8 cellular contexts compared by ENCODE assay signal in the genomic region with DNA sequence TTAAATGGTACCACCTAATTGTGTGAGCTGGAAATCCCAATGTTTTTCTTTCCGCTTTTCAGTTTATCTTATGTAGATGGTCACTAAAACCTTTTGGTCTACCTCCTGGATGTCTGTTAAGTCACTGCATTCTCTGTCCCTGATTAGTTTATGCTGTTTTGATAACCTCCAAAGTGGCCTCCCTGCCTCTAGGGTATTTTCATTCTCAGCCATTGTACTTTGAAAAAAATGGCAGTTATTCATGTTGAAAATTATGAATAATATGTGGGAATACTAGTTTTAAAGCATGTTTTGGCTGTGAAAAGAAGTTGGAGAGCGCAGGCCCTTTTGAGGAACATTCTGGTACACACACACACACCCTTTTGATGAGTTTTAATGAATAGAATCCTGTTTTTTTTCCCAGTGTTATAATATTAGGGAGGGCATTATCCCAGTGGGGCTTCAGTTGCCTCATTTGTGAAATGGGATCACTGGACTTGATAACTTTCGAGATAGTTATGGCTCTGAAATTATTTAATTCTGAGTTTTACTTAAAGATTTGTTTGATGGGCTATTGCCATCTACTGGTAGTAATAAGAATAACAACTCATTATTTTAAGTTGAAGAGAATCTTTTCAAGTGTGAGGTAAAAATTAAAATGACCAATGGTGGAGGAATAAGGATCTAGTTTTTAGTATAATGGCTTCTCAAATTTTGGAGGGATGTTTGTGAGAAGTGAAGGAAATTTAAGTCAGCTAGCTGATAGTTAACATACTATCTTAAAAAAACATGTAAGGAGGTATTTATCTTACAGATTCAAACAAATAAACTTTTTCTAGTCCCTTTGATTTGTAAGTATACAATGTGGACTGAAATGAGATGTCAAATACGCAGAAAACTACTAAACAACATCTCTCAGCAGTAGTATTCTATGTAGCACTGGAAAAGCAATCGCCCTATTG. TPM values are rescaled to one million over a fixed set of nuclear protein-coding genes. Genes with fewer than 3 reads are reported as not detected.
DNase-seq lines count a peak whose midpoint lies in the region; ATAC-seq, FAIRE-seq and TF ChIP-seq lines count a peak whose summit lies in the region.

No MANE protein-coding gene starts in this region.

- no peak for TF ChIP-seq POLR2A in A549 (IDR thresholded peaks at IDR 0.05; ENCODE audit: low read length)

- peaks cover 22% of the 10 kb centered on the region for H3K36me3 Mint-ChIP-seq in nephron progenitor cell (ENCODE audit: low read depth)

- H3K9me3 ChIP-seq in A549 = no peaks in the 10 kb centered on the region

- no peak for TF ChIP-seq EP300 in A549 (IDR thresholded peaks at IDR 0.05)

- H3K4me3 ChIP-seq in A549 = no peak overlapping the region

- peak overlapping the region; percentile 12 to 61; a peak in 4 of 6 replicates for H3K27ac ChIP-seq in A549

- TF ChIP-seq RAD21 in A549 (conservative IDR thresholded peaks at IDR 0.05 in 1 of 2, IDR thresholded peaks at IDR 0.05 in 1 of 2) = peak; percentile 41 to 58; a peak in 4 of 5 replicates

- no peak for ATAC-seq in A549
- no peak for ATAC-seq in omental fat pad (ENCODE audit: low FRiP score)
- no peak for ATAC-seq in Right ventricle myocardium superior (ENCODE audit: poor library complexity)

- H3K4me2 ChIP-seq in A549 = peak overlapping the region; percentile 94

- peak; percentile 60 for TF ChIP-seq CTCF in A549 (IDR thresholded peaks at IDR 0.05)
- TF ChIP-seq CTCF in GM10248 (IDR thresholded peaks at IDR 0.05; ENCODE audit: control extremely low read depth, extremely low read depth, low read depth, missing control alignments) = peak; percentile 47
- TF ChIP-seq CTCF in nephron progenitor cell (IDR thresholded peaks at IDR 0.05) = peak; percentile 65
- no peak for TF ChIP-seq CTCF in omental fat pad (IDR thresholded peaks at IDR 0.05)

- POLR2A ChIA-PET in A549 (lab: Yijun Ruan, JAX) = interaction anchor here (0.6 kb wide), 1 partner anchor 1503 kb away, joined by 6 read pairs; no protein-coding TSS in a partner anchor
- POLR2A ChIA-PET in GM10248 (lab: Yijun Ruan, JAX) = no interaction called here

- H3K4me1 Mint-ChIP-seq in nephron progenitor cell = peaks cover 54% of the 10 kb centered on the region

- H3K4me3 Mint-ChIP-seq in nephron progenitor cell = no peak overlapping the region

- FAIRE-seq in A549 (lab: Jason Lieb, UNC) (no peak), colon (lab: Jason Lieb, UNC) (peak; percentile 36)

- WGBS in A549 (ENCODE audit: missing lambda C conversion rate) = 54% methylated on average over 5 of the region's 5 CpGs

- no peaks in the 10 kb centered on the region for H3K27me3 Mint-ChIP-seq in nephron progenitor cell (ENCODE audit: low read depth, poor library complexity)

- intact Hi-C loops in Right ventricle myocardium superior (cut with DNase I) = loop anchor here (5.0 kb wide), 1 partner anchor 231 kb away; no protein-coding TSS in a partner anchor

- CTCF ChIA-PET in A549 (lab: Yijun Ruan, JAX) (interaction anchor here (0.6 to 2.1 kb wide), 18 partner anchors 11 to 1432 kb away, joined by 3 to 11 read pairs (median 3); no protein-coding TSS in a partner anchor), GM10248 (lab: Yijun Ruan, JAX) (interaction anchor here (0.7 to 11.6 kb wide), 30 partner anchors 10 to 995 kb away, joined by 3 to 115 read pairs (median 4); no protein-coding TSS in a partner anchor)

- H3K27ac Mint-ChIP-seq in nephron progenitor cell = peak overlapping the region; percentile 0

- H3K4me1 ChIP-seq in A549 = peaks cover 47% of the 10 kb centered on the region

- peaks cover 8% of the 10 kb centered on the region for H3K9me3 Mint-ChIP-seq in nephron progenitor cell

- DNase-seq in A549 (ENCODE audit: low read depth in 1 of 2, low spot score in 1 of 2) (peak in 1 of 2 experiments; percentile 16), GM10248 (ENCODE audit: extremely low spot score) (peak; percentile 32), NCI-H748 (lab: John Stamatoyannopoulos, UW; ENCODE audit: unreplicated experiment) (peak; percentile 21), nephron progenitor cell (no peak), omental fat pad (ENCODE audit: low spot score) (no peak), Right ventricle myocardium superior (no peak)
- DNase-seq in activated CD8-positive, alpha-beta memory T cell treated with anti-CD3 and anti-CD28 coated beads for 24 hours = no peak

TF ChIP-seq in A549, 52 proteins besides CTCF, POLR2A, EP300 and RAD21:
- TF ChIP-seq SMC3 (IDR thresholded peaks at IDR 0.05) (peak; percentile 28; the same call in 2 of the 3 replicates), ATOH8 (CRISPR knock-in tag; IDR thresholded peaks at IDR 0.05; ENCODE audit: low read depth) (no peak)

RNA-seq across cellular contexts. Expression of gene FDX1, which starts 3.9 kb away (rescaled TPM):
- polyA plus RNA-seq in A549 (2011; rRNA removed) = 9.1 and 13.3 TPM in 2 replicates
- 5.4 TPM in 2 replicates for polyA plus RNA-seq in A549 (2012; cell fraction: cytosol; rRNA removed)
- 2.8 and 4.6 TPM in 2 replicates for polyA plus RNA-seq in A549 (2012; cell fraction: nucleus; rRNA removed)
- polyA plus RNA-seq in A549 (2017; fragmentation: RNase III; extraction: RNeasy Plus Mini Kit Qiagen cat#74134 plus additional on column Dnase treatment) = 13.3 to 15.0 TPM (median 13.4 TPM) in 3 replicates
- 3.0 and 3.2 TPM in 2 replicates for polyA minus RNA-seq in A549 (2011; rRNA and poly(A)+ RNA removed)
- 10 to 100 TPM; 10.7 to 20.9 (median 11.9) TPM for total RNA-seq in omental fat pad
- 21.7 TPM for total RNA-seq in Right ventricle myocardium superior

Comparison
In these comparisons a context has a peak if more than half of its experiments do, and no peak if none do; other contexts are left out.
1. DNase-seq: peak in GM10248 (single experiment) and NCI-H748 (single experiment); none in nephron progenitor cell (single experiment), activated CD8-positive, alpha-beta memory T cell treated with anti-CD3 and anti-CD28 coated beads for 24 hours (single experiment), omental fat pad (single experiment) and Right ventricle myocardium superior (single experiment).
2. CTCF ChIP-seq: peak in A549 (single experiment), GM10248 (single experiment) and nephron progenitor cell (single experiment); none in omental fat pad (0 of 3).